10 cellular contexts compared by ENCODE assay signal in genomic region chr14:72423957-72424356, GRCh38.
"Had no signal": no experiment of that assay in that cellular context is flagged by ENCODE, and none has a peak within 500 bp of the region (broad histone marks: within the 10 kb centered on the region; RNA-seq: fewer than 3 reads in every experiment).

No MANE protein-coding gene starts in this region.

- H2AFZ ChIP-seq: GM23248, GM23338 had no signal

- H3K4me3 ChIP-seq: GM23248, GM23338, HAP-1 had no signal

- H3K4me2 ChIP-seq: GM23338 had no signal

- DNase-seq: GM23248, GOT3, H7, HCEC 1CT, HFFc6 had no signal

- ATAC-seq: GM23338, HCT116 had no signal

- H3K27ac Mint-ChIP-seq: GM23338, HFFc6 had no signal

- H3K9me3 Mint-ChIP-seq: HFFc6 had no signal

- H3K4me1 ChIP-seq: HAP-1 had no signal

- H3K4me3 Mint-ChIP-seq: GM23338, HFFc6 had no signal

- H3K9ac ChIP-seq: GM23248 had no signal

- H3K9me3 ChIP-seq: HAP-1 had no signal

- H3K36me3 ChIP-seq: HAP-1 had no signal

- H3K27ac ChIP-seq: GM23248 had no signal

- FAIRE-seq: H1, H54 had no signal
